ENCODE assay signal across 8 cellular contexts in the genomic region with DNA sequence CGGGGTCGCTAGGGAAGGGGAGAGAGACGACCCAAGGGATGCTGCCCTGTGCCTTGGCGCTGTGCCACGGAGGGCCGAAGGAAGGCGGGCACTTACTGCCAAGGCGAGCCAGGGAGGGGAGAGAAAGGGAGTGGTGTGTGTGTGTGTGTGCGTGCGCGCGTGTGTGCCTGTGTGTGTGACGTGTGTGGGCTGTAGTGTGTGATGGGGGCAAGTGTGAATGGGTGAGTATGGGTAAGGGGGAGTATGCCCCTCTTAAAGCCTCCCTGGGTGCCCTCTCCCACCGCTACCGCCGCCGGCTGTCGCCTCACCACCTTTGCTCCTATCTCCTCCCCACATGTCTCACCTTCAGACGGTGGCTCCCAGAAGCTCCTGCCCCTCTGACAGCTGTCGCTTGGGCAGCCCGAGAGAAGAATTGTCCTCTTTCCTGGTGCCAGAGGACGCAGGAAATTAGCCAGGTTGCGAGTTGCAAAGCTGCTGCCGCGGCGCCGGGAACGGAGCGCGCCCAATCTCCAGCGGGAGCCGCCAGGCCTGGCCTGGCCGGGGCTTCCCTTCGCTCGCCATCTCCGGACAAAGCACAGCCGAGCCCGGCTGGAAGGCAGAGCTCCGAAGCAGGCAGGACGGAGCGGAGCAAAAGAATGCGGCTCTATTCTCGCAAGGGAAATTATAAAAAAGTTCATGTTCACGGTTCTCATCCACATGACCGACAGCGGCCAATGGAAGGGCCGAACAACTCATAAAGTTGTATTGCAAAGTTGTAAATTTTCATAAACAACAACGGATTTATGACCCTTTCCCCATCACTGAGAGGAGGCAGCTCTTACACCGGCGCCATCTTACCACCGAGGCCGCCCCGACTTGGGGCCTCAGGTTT. TPM values are rescaled to one million over a fixed set of nuclear protein-coding genes. Genes with fewer than 3 reads are reported as not detected.
DNase-seq lines count a peak whose midpoint lies in the region; ATAC-seq and TF ChIP-seq lines count a peak whose summit lies in the region.

HOXA3 (minus strand) TSS at position 639 of the 871 bp plus-strand sequence. CDS start 41,943 bp downstream, outside the sequence.

- H2AFZ ChIP-seq in Karpas-422 (ENCODE audit: low read length) = peak within 1 kb of the TSS; percentile 96
- H2AFZ ChIP-seq in mammary epithelial cell (ENCODE audit: low read depth, low read length) = peak within 1 kb of the TSS; percentile 96

- peaks cover 51% of the 10 kb centered on the region for H3K4me1 ChIP-seq in CD4-positive, alpha-beta memory T cell (ENCODE audit: insufficient read depth, low read length)
- H3K4me1 ChIP-seq in Karpas-422 (ENCODE audit: low read length) (peaks cover 59% of the 10 kb centered on the region), mammary epithelial cell (ENCODE audit: insufficient read depth, low read length) (peaks cover 73% of the 10 kb centered on the region)

- H3K4me2 ChIP-seq in Karpas-422 (ENCODE audit: low read depth, low read length, poor library complexity, severe bottlenecking) (peak within 1 kb of the TSS; percentile 88), mammary epithelial cell (ENCODE audit: insufficient read depth, low read depth, low read length) (peak within 1 kb of the TSS; percentile 97)

- peak within 1 kb of the TSS; percentile 74 to 92 (median 83) for H3K4me3 Mint-ChIP-seq in CD4-positive, alpha-beta memory T cell
- peak within 1 kb of the TSS; percentile 95 to 98 (median 96) for H3K4me3 Mint-ChIP-seq in nephron

- BruUV-seq in mammary epithelial cell (replicated peaks; lab: Mats Ljungman, UMichigan) = no TSS peak

- H3K36me3 Mint-ChIP-seq in CD4-positive, alpha-beta memory T cell = no peaks in the 10 kb centered on the region
- H3K36me3 Mint-ChIP-seq in nephron (ENCODE audit: low read depth) = peaks cover 48% of the 10 kb centered on the region

- intact Hi-C loops in CD4-positive, alpha-beta memory T cell (cut with micrococcal nuclease) = loop anchor here (1.0 to 5.0 kb wide), 2 partner anchors 9 to 1900 kb away; no protein-coding TSS in a partner anchor
- intact Hi-C loops in mammary epithelial cell (cut with micrococcal nuclease) = loop anchor here (10.0 kb wide), 1 partner anchor 1757 kb away; no protein-coding TSS in a partner anchor

- TF ChIP-seq CTCF in mammary epithelial cell (conservative IDR thresholded peaks at IDR 0.05 in 1 of 2, IDR thresholded peaks at IDR 0.05 in 1 of 2; ENCODE audit: extremely low read depth in 1 of 2, insufficient read depth in 1 of 2, low read depth in 1 of 2, low read length in 2 of 2) (no peak), nephron (IDR thresholded peaks at IDR 0.05; ENCODE audit: unreplicated experiment in 3 of 3) (no peak)

- ATAC-seq in GM19328 (IDR thresholded peaks at IDR 0.05; ENCODE audit: unreplicated experiment) = no peak
- ATAC-seq in GM19035 (IDR thresholded peaks at IDR 0.05; ENCODE audit: unreplicated experiment) = no peak

- no peaks in the 10 kb centered on the region for H3K9me3 ChIP-seq in CD4-positive, alpha-beta memory T cell (ENCODE audit: control insufficient read depth in 1 of 2, low read length in 2 of 2)
- H3K9me3 ChIP-seq in Karpas-422 (ENCODE audit: low read length) (no peaks in the 10 kb centered on the region), mammary epithelial cell (replicated peaks; ENCODE audit: insufficient read depth, low read length) (no peaks in the 10 kb centered on the region)

- POLR2A ChIA-PET in CD4-positive, alpha-beta memory T cell (lab: Charles Lee; ENCODE audit: partially characterized antibody) = no interaction called here

- H3K9me2 ChIP-seq in Karpas-422 (replicated peaks; ENCODE audit: insufficient read depth, low read length) = no peaks in the 10 kb centered on the region

- DNase-seq in CD4-positive, alpha-beta memory T cell = no peak
- DNase-seq in Karpas-422 (no peak), mammary epithelial cell (peak; percentile 51), superior temporal gyrus (ENCODE audit: extremely low spot score) (no peak), hypothalamus (lab: John Stamatoyannopoulos, UW) (no peak)

- H3K27ac ChIP-seq in CD4-positive, alpha-beta memory T cell (ENCODE audit: low read depth, low read length) = no peak within 1 kb of the TSS
- H3K27ac ChIP-seq in Karpas-422 (ENCODE audit: low read length) (peak within 1 kb of the TSS; percentile 52; the same call in 1 of the 2 replicates), mammary epithelial cell (ENCODE audit: insufficient read depth, low read depth, low read length) (peak within 1 kb of the TSS; percentile 13)

- peak within 1 kb of the TSS in 5 of 7 donors; percentile 53 to 88 (median 68) for H3K27ac Mint-ChIP-seq in CD4-positive, alpha-beta memory T cell
- H3K27ac Mint-ChIP-seq in nephron = peak within 1 kb of the TSS; percentile 97 to 100 (median 99)

- CTCF ChIA-PET in CD4-positive, alpha-beta memory T cell (lab: Charles Lee; ENCODE audit: partially characterized antibody) = interaction anchor here (0.7 to 5.0 kb wide), 5 partner anchors 10 to 471 kb away, joined by 3 to 66 read pairs (median 4); no protein-coding TSS in a partner anchor
- CTCF ChIA-PET in mammary epithelial cell (lab: Charles Lee; ENCODE audit: low non-redundant PET) = no interaction called here

- WGBS in mammary epithelial cell (ENCODE audit: low coverage, missing lambda C conversion rate) = 21% methylated on average over 41 of the region's 53 CpGs

- H3K27me3 Mint-ChIP-seq in CD4-positive, alpha-beta memory T cell = peaks cover 75 to 78% of the 10 kb centered on the region in 2 donors
- H3K27me3 Mint-ChIP-seq in nephron (ENCODE audit: low read depth) = peaks cover 4% of the 10 kb centered on the region

- H3K79me2 ChIP-seq in Karpas-422 (ENCODE audit: low read length) = peaks cover 31% of the 10 kb centered on the region
- H3K79me2 ChIP-seq in mammary epithelial cell (ENCODE audit: insufficient read depth, low read length) = peaks cover 27% of the 10 kb centered on the region

- dilution Hi-C loops in mammary epithelial cell (cut with HindIII; ENCODE audit: low sequenced_read_pairs) = no loop called here

- no peak within 1 kb of the TSS for H3K4me3 ChIP-seq in CD4-positive, alpha-beta memory T cell (ENCODE audit: low read length in 2 of 2)
- peak within 1 kb of the TSS; percentile 84 for H3K4me3 ChIP-seq in Karpas-422 (ENCODE audit: low read length)
- peak within 1 kb of the TSS; percentile 53 to 60 (median 58) for H3K4me3 ChIP-seq in mammary epithelial cell (replicated peaks in 1 of 3; ENCODE audit: insufficient read depth in 1 of 3, low read depth in 2 of 3, low read length in 3 of 3)

- H3K9me3 Mint-ChIP-seq in CD4-positive, alpha-beta memory T cell = peaks cover 0 to 28% (median 0%) of the 10 kb centered on the region in 8 donors
- no peaks in the 10 kb centered on the region for H3K9me3 Mint-ChIP-seq in nephron

- peaks cover 30 to 71% (median 46%) of the 10 kb centered on the region in 4 donors for H3K4me1 Mint-ChIP-seq in CD4-positive, alpha-beta memory T cell
- peaks cover 40% of the 10 kb centered on the region for H3K4me1 Mint-ChIP-seq in nephron

- in situ Hi-C loops in mammary epithelial cell (cut with MboI; ENCODE audit: low sequenced_read_pairs in 2 of 2) = loop anchor here in 1 of 2 donors (10.0 to 25.0 kb wide), 3 partner anchors 787 to 1265 kb away; no protein-coding TSS in a partner anchor

- peaks cover 90% of the 10 kb centered on the region for H3K27me3 ChIP-seq in CD4-positive, alpha-beta memory T cell (ENCODE audit: insufficient read depth, low read length)
- no peaks in the 10 kb centered on the region for H3K27me3 ChIP-seq in Karpas-422 (ENCODE audit: low read length)
- H3K27me3 ChIP-seq in mammary epithelial cell (ENCODE audit: insufficient read depth, low read length) = no peaks in the 10 kb centered on the region

- H3K9ac ChIP-seq in Karpas-422 (ENCODE audit: low read length) (peak within 1 kb of the TSS; percentile 84), mammary epithelial cell (ENCODE audit: insufficient read depth, low read length) (peak within 1 kb of the TSS; percentile 28)

- H3K36me3 ChIP-seq in CD4-positive, alpha-beta memory T cell (ENCODE audit: insufficient read depth, low read length) = no peaks in the 10 kb centered on the region
- no peaks in the 10 kb centered on the region for H3K36me3 ChIP-seq in Karpas-422 (ENCODE audit: insufficient read depth, low read length)
- no peaks in the 10 kb centered on the region for H3K36me3 ChIP-seq in mammary epithelial cell (ENCODE audit: insufficient read depth, low read length)

- no peaks in the 10 kb centered on the region for H4K20me1 ChIP-seq in Karpas-422 (ENCODE audit: insufficient read depth, low read depth, low read length)
- no peaks in the 10 kb centered on the region for H4K20me1 ChIP-seq in mammary epithelial cell (ENCODE audit: insufficient read depth, low read length)

RNA-seq across cellular contexts. Expression of gene HOXA3, which starts in this region (rescaled TPM):
- total RNA-seq in CD4-positive, alpha-beta memory T cell = not detected
- under 1 TPM in 1 of 2 donors, not detected in 1; 0.07 TPM for polyA plus RNA-seq in CD4-positive, alpha-beta memory T cell
- 1.3 TPM in 2 replicates for total RNA-seq in Karpas-422 (2014; rRNA removed; shearing (Covaris generic); ENCODE audit: low replicate concordance)
- 1 to 10 TPM; 2.0 to 9.9 TPM for total RNA-seq in mammary epithelial cell
- 1.4 TPM for polyA plus RNA-seq in mammary epithelial cell
- 0.83 TPM for polyA minus RNA-seq in mammary epithelial cell

Comparison
In these comparisons a context has a peak if more than half of its experiments do, and no peak if none do; other contexts are left out.
1. H3K4me3 ChIP-seq: peak in Karpas-422 (single experiment) and mammary epithelial cell (3 of 3); none in CD4-positive, alpha-beta memory T cell (0 of 2).